1 cellular context compared by ENCODE assay signal in the genomic region with DNA sequence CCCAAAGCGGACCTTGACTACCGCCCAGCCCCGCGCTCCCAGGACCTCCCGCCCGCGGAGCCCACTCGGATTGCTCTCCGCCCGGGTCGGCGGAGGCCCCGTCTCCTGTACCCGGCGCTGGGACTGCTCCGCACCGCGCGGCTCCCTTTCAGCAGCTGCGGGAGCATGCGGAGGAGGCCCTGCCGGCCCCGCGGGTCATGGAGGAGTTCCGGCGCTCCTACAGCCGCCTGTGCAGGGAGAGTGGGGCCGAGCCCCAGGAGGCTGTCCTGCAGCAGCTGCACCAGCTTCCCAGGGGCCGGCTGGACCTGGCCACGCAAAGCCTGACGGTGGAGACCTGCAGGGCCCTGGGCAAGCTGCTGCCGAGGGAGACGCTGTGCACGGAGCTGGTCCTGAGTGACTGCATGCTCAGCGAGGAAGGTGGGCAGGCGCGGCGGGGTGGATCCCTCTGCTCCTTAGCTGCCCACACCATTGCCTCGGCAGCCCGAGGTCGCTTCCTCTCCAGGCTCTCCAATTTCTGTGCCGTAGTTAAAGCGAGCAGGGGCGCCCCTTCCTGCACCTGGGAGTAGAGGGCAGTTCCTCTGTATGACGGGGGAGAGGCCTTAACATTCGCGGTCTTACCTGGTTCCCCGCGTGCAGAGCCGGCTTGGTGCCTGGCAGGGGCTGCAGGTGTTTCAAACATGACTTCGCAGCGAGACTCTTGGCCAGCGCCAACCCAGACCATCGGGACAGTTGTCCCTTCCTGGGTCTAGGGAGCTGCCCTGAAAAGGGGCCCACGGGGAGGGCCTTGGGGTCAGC.
TF ChIP-seq lines count a peak whose summit lies in the region.

No MANE protein-coding gene starts in this region.

TF ChIP-seq in HepG2, 621 proteins besides CTCF, POLR2A, EP300 and RAD21 (continued from another document):
- TF ChIP-seq ZNF609 (CRISPR knock-in tag; IDR thresholded peaks at IDR 0.05; ENCODE audit: borderline replicate concordance) (no peak), ZNF264 (CRISPR knock-in tag; IDR thresholded peaks at IDR 0.05) (peak; percentile 18; the same call in 1 of the 2 replicates), ZBTB34 (CRISPR knock-in tag; IDR thresholded peaks at IDR 0.05) (peak; percentile 64; the same call in 1 of the 2 replicates), ZFX (CRISPR knock-in tag; IDR thresholded peaks at IDR 0.05; ENCODE audit: low read depth) (peak; percentile 51; the same call in 1 of the 2 replicates), CHD2 (IDR thresholded peaks at IDR 0.05; ENCODE audit: low read depth, low read length) (no peak), ZNF354B (CRISPR knock-in tag; IDR thresholded peaks at IDR 0.05) (0 out of 2 replicates have a peak, but pooled peaks have one; percentile 59), ZNF747 (CRISPR knock-in tag; IDR thresholded peaks at IDR 0.05; ENCODE audit: borderline replicate concordance) (0 out of 2 replicates have a peak, but pooled peaks have one; percentile 41), ZNF605 (CRISPR knock-in tag; IDR thresholded peaks at IDR 0.05) (0 out of 2 replicates have a peak, but pooled peaks have one; percentile 61), ZFP41 (CRISPR knock-in tag; IDR thresholded peaks at IDR 0.05; ENCODE audit: borderline replicate concordance) (0 out of 2 replicates have a peak, but pooled peaks have one; percentile 32)
- TF ChIP-seq, protein P1, sequence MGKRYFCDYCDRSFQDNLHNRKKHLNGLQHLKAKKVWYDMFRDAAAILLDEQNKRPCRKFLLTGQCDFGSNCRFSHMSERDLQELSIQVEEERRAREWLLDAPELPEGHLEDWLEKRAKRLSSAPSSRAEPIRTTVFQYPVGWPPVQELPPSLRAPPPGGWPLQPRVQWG (CRISPR knock-in tag; IDR thresholded peaks at IDR 0.05; ENCODE audit: borderline replicate concordance, low read depth) = no peak
- TF ChIP-seq, protein P2, sequence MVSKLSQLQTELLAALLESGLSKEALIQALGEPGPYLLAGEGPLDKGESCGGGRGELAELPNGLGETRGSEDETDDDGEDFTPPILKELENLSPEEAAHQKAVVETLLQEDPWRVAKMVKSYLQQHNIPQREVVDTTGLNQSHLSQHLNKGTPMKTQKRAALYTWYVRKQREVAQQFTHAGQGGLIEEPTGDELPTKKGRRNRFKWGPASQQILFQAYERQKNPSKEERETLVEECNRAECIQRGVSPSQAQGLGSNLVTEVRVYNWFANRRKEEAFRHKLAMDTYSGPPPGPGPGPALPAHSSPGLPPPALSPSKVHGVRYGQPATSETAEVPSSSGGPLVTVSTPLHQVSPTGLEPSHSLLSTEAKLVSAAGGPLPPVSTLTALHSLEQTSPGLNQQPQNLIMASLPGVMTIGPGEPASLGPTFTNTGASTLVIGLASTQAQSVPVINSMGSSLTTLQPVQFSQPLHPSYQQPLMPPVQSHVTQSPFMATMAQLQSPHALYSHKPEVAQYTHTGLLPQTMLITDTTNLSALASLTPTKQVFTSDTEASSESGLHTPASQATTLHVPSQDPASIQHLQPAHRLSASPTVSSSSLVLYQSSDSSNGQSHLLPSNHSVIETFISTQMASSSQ (IDR thresholded peaks at IDR 0.05; ENCODE audit: low read depth) = no peak
- TF ChIP-seq, protein P2 (CRISPR knock-in tag; IDR thresholded peaks at IDR 0.05; ENCODE audit: borderline replicate concordance) = no peak
- TF ChIP-seq, protein P3, sequence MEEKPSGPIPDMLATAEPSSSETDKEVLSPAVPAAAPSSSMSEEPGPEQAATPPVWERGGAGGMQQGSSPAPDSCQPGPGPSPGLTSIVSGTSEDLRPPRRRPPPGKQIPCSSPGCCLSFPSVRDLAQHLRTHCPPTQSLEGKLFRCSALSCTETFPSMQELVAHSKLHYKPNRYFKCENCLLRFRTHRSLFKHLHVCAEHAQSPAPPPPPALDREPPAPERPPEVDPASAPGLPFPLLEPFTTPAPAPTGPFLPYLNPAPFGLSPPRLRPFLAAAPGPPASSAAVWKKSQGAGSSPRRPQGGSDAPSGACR (CRISPR knock-in tag; IDR thresholded peaks at IDR 0.05) = 0 out of 2 replicates have a peak, but pooled peaks have one; percentile 43
